ENCODE assay signal across 8 cellular contexts in genomic region chr11:65060913-65061408, GRCh38. TPM values are rescaled to one million over a fixed set of nuclear protein-coding genes. Genes with fewer than 3 reads are reported as not detected.
A peak's percentile ranks its signal among the peaks of the same experiment; 100 is the strongest.
DNase-seq lines count a peak whose midpoint lies in the region; ATAC-seq and TF ChIP-seq lines count a peak whose summit lies in the region.
"Had no signal": no experiment of that assay in that cellular context is flagged by ENCODE, and none has a peak within 500 bp of the region (broad histone marks: within the 10 kb centered on the region; RNA-seq: fewer than 3 reads in every experiment).

No MANE protein-coding gene starts in this region.

- peaks cover 15% of the 10 kb centered on the region for H3K4me1 ChIP-seq in OCI-LY7 (ENCODE audit: insufficient read depth, low read length, poor library complexity, severe bottlenecking)
- H3K4me1 ChIP-seq in foreskin keratinocyte, result no peaks in the 10 kb centered on the region

- POLR2A ChIA-PET in OCI-LY7 (lab: Charles Lee), result interaction anchor here (0.6 kb wide), 1 partner anchor 212 kb away, joined by 3 read pairs; no protein-coding TSS in a partner anchor

- no peak overlapping the region; the same call in 1 of the 2 replicates for H2AFZ ChIP-seq in OCI-LY7 (ENCODE audit: low read length)

- peaks cover 14% of the 10 kb centered on the region for H3K36me3 Mint-ChIP-seq in Calu3 (ENCODE audit: insufficient read depth, unreplicated experiment)

- H3K9me3 ChIP-seq in OCI-LY7 (ENCODE audit: low read length), result no peaks in the 10 kb centered on the region

- H3K27ac Mint-ChIP-seq in Calu3 (ENCODE audit: unreplicated experiment), result no peak overlapping the region

- no peaks in the 10 kb centered on the region for H3K9me2 ChIP-seq in OCI-LY7 (ENCODE audit: insufficient read depth, low read length)

- no peak overlapping the region for H3K4me2 ChIP-seq in OCI-LY7 (ENCODE audit: low read length)

- H4K20me1 ChIP-seq in OCI-LY7 (ENCODE audit: insufficient read depth, low read length), result no peaks in the 10 kb centered on the region

- BruUV-seq in OCI-LY7 (replicated peaks; lab: Mats Ljungman, UMichigan), result no TSS peak
- no TSS peak for BruUV-seq in Calu3 (replicated peaks; lab: Mats Ljungman, UMichigan)

- no peaks in the 10 kb centered on the region for H3K4me1 Mint-ChIP-seq in Calu3 (ENCODE audit: low read depth, unreplicated experiment)

- H3K27me3 ChIP-seq in foreskin keratinocyte, result no peaks in the 10 kb centered on the region

- no peaks in the 10 kb centered on the region for H3K36me3 ChIP-seq in OCI-LY7 (ENCODE audit: insufficient read depth, low read length)

- ATAC-seq in foreskin keratinocyte (no peak), GM21786 (IDR thresholded peaks at IDR 0.05; ENCODE audit: unreplicated experiment) (no peak)

- H3K27ac ChIP-seq in OCI-LY7 (ENCODE audit: low read depth, low read length, poor library complexity, severe bottlenecking), result no peak overlapping the region
- no peak overlapping the region for H3K27ac ChIP-seq in foreskin keratinocyte

- H3K4me3 Mint-ChIP-seq in Calu3 (ENCODE audit: low read depth, unreplicated experiment), result no peak overlapping the region

- DNase-seq in EL (peak; percentile 17), OCI-LY7 (ENCODE audit: low spot score) (no peak), foreskin keratinocyte (no peak), Calu3 (no peak), RKO (ENCODE audit: low spot score) (no peak)
- DNase-seq: NCI-H1436 treated with DMSO at 0.1 percent for 48 hours; stimulated activated CD4-positive, alpha-beta T cell treated with anti-CD3 and anti-CD28 coated beads, Interleukin-4, amount 100 ng/mL, for 1 hour had no signal

- H3K27me3 Mint-ChIP-seq in Calu3 (ENCODE audit: unreplicated experiment), result peaks cover 13% of the 10 kb centered on the region

- H3K9me3 Mint-ChIP-seq in Calu3 (ENCODE audit: low read depth, unreplicated experiment), result no peaks in the 10 kb centered on the region

- intact Hi-C loops in OCI-LY7 (cut with micrococcal nuclease; ENCODE audit: unreplicated experiment) (no loop called here), Calu3 (cut with micrococcal nuclease; ENCODE audit: unreplicated experiment) (no loop called here)

- no peaks in the 10 kb centered on the region for H3K79me2 ChIP-seq in OCI-LY7 (ENCODE audit: insufficient read depth, low read depth, low read length)

- TF ChIP-seq CTCF in OCI-LY7 (conservative IDR thresholded peaks at IDR 0.05; ENCODE audit: low read length) (peak; percentile 45), foreskin keratinocyte (conservative IDR thresholded peaks at IDR 0.05) (peak; percentile 58), Calu3 (IDR thresholded peaks at IDR 0.05; ENCODE audit: unreplicated experiment) (no peak)

- CTCF ChIA-PET in OCI-LY7 (lab: Charles Lee; ENCODE audit: unreplicated experiment) (no interaction called here), Calu3 (lab: Charles Lee) (no interaction called here)

- no peak overlapping the region for H3K4me3 ChIP-seq in OCI-LY7 (ENCODE audit: low read depth, low read length, poor library complexity, severe bottlenecking)

RNA-seq across cellular contexts. Expression of gene NAALADL1, which starts 2.6 kb away (rescaled TPM):
- total RNA-seq in OCI-LY7 (2014; rRNA removed; shearing (Covaris generic)), result 2.7 and 7.1 TPM in 2 replicates
- total RNA-seq in OCI-LY7 (2022), result 3.9 and 4.6 TPM in 2 replicates
- total RNA-seq in foreskin keratinocyte, result 5.6 and 11.7 TPM in 2 replicates
- polyA plus RNA-seq in foreskin keratinocyte, result 6.4 and 12.7 TPM in 2 replicates
- not detected in 2 replicates for total RNA-seq in Calu3 (2022)

RNA-seq across cellular contexts. Expression of gene SAC3D1, which starts 20.0 kb away (rescaled TPM):
- total RNA-seq in OCI-LY7 (2014; rRNA removed; shearing (Covaris generic)), result 23.3 and 28.2 TPM in 2 replicates
- total RNA-seq in OCI-LY7 (2022) (32.5 and 32.7 TPM in 2 replicates), foreskin keratinocyte (14.6 and 19.0 TPM in 2 replicates), Calu3 (2022) (12.9 and 17.6 TPM in 2 replicates)
- polyA plus RNA-seq in foreskin keratinocyte, result 27.6 and 30.3 TPM in 2 replicates

RNA-seq across cellular contexts. Expression of gene CDCA5, which starts 22.9 kb away (rescaled TPM):
- total RNA-seq in OCI-LY7 (2014; rRNA removed; shearing (Covaris generic)), result 119 and 135 TPM in 2 replicates
- total RNA-seq in OCI-LY7 (2022), result 151 and 153 TPM in 2 replicates
- total RNA-seq in foreskin keratinocyte, result 37.4 and 42.8 TPM in 2 replicates
- polyA plus RNA-seq in foreskin keratinocyte, result 33.3 and 43.4 TPM in 2 replicates
- total RNA-seq in Calu3 (2022), result 53.4 and 55.4 TPM in 2 replicates

RNA-seq across cellular contexts. Expression of gene ZFPL1, which starts 23.1 kb away (rescaled TPM):
- 39.5 and 43.9 TPM in 2 replicates for total RNA-seq in OCI-LY7 (2014; rRNA removed; shearing (Covaris generic))
- total RNA-seq in OCI-LY7 (2022), result 38.4 and 42.6 TPM in 2 replicates
- total RNA-seq in foreskin keratinocyte, result 35.4 and 39.8 TPM in 2 replicates
- 48.3 and 57.2 TPM in 2 replicates for polyA plus RNA-seq in foreskin keratinocyte
- total RNA-seq in Calu3 (2022), result 47.6 and 48.0 TPM in 2 replicates

RNA-seq across cellular contexts. Expression of gene SNX15, which starts 33.7 kb away (rescaled TPM):
- 25.9 and 31.6 TPM in 2 replicates for total RNA-seq in OCI-LY7 (2014; rRNA removed; shearing (Covaris generic))
- 28.3 and 33.6 TPM in 2 replicates for total RNA-seq in OCI-LY7 (2022)
- total RNA-seq in foreskin keratinocyte, result 16.2 and 16.8 TPM in 2 replicates
- 18.5 and 18.9 TPM in 2 replicates for polyA plus RNA-seq in foreskin keratinocyte
- 22.1 and 25.7 TPM in 2 replicates for total RNA-seq in Calu3 (2022)
